ENCODE assay signal across 9 cellular contexts in the genomic region with DNA sequence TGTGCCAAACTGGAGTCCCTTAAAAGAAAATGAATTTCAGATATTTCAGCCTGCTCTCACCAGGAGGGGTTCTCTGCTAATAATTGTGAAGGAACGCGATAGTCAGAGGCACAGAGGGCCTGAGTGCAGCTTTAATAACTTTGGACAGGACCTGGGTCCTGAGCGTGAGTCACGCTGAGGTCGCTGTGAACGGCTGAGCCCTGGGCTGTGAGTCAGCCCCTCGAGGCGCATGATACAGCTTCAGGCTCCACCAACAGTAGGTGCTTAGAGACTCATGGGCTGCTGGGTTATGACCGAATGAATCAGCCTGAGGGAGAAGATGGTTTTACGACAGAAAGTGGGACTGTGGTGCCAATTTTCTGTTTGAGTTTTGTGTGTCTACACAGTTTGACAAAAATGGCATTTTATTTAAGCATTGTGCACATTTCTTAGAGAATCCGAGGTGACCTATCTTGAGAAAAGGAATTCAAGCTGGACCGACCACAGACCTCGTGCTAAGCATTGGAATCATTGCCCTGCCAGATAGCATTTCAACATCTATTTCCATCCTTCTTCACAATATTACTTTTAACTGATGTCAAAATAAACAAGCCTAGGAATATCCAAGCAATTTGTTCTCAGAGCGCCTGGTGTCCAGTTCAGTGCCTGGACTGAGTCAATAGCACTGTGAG.
A peak's percentile ranks its signal among the peaks of the same experiment; 100 is the strongest.
DNase-seq lines count a peak whose midpoint lies in the region; ATAC-seq and TF ChIP-seq lines count a peak whose summit lies in the region.
"Had no signal": no experiment of that assay in that cellular context is flagged by ENCODE, and none has a peak within 500 bp of the region (broad histone marks: within the 10 kb centered on the region; RNA-seq: fewer than 3 reads in every experiment).

No MANE protein-coding gene starts in this region.

- no peak overlapping the region for H3K4me3 Mint-ChIP-seq in glutamatergic neuron (ENCODE audit: unreplicated experiment)

- peak overlapping the region; percentile 16 to 71 for H3K27ac ChIP-seq in right atrium auricular region

- DNase-seq in HCEC 1CT (peak; percentile 98), amniotic epithelial cell (ENCODE audit: low read depth) (peak; percentile 97), right atrium auricular region (ENCODE audit: low spot score) (peak; percentile 94), smooth muscle cell of the brain vasculature (ENCODE audit: low read depth, low spot score) (peak; percentile 95), activated T-cell treated with anti-CD3 and anti-CD28 coated beads for 4 hours (no peak), glutamatergic neuron (no peak), cortex of kidney (lab: John Stamatoyannopoulos, UW) (no peak)
- DNase-seq: effector CD8-positive, alpha-beta T cell had no signal

- H3K4me1 Mint-ChIP-seq in glutamatergic neuron (ENCODE audit: low read depth, unreplicated experiment), result no peaks in the 10 kb centered on the region

- no peak overlapping the region for H3K4me3 ChIP-seq in right atrium auricular region

- H3K4me1 ChIP-seq in right atrium auricular region, result peaks cover 0 to 3% of the 10 kb centered on the region in 2 donors

- no peak for ATAC-seq in HG03460 (IDR thresholded peaks at IDR 0.05; ENCODE audit: unreplicated experiment)

- peaks cover 2% of the 10 kb centered on the region for H3K9me3 Mint-ChIP-seq in glutamatergic neuron (ENCODE audit: unreplicated experiment)

- H3K36me3 Mint-ChIP-seq in glutamatergic neuron (ENCODE audit: unreplicated experiment), result no peaks in the 10 kb centered on the region

- H3K27me3 ChIP-seq in right atrium auricular region, result no peaks in the 10 kb centered on the region

- H3K27ac Mint-ChIP-seq in glutamatergic neuron (ENCODE audit: unreplicated experiment), result no peak overlapping the region

- TF ChIP-seq CTCF in right atrium auricular region (IDR thresholded peaks at IDR 0.05) (no peak), glutamatergic neuron (IDR thresholded peaks at IDR 0.05; ENCODE audit: partially characterized antibody, unreplicated experiment) (no peak)

- H3K9me3 ChIP-seq in right atrium auricular region, result no peaks in the 10 kb centered on the region

- no peaks in the 10 kb centered on the region for H3K27me3 Mint-ChIP-seq in glutamatergic neuron (ENCODE audit: unreplicated experiment)

- no peaks in the 10 kb centered on the region for H3K36me3 ChIP-seq in right atrium auricular region

Comparison
In these comparisons a context has a peak if more than half of its experiments do, and no peak if none do; other contexts are left out.
1. DNase-seq: peak in HCEC 1CT (single experiment), amniotic epithelial cell (single experiment), right atrium auricular region (single experiment) and smooth muscle cell of the brain vasculature (single experiment); none in activated T-cell treated with anti-CD3 and anti-CD28 coated beads for 4 hours (single experiment), glutamatergic neuron (single experiment) and cortex of kidney (single experiment).